In genomic region chr14:78403278-78403815, GRCh38 we compare ENCODE assay signal across 11 cellular contexts.
DNase-seq lines count a peak whose midpoint lies in the region; ATAC-seq and TF ChIP-seq lines count a peak whose summit lies in the region.
"Had no signal": no experiment of that assay in that cellular context is flagged by ENCODE, and none has a peak within 500 bp of the region (broad histone marks: within the 10 kb centered on the region; RNA-seq: fewer than 3 reads in every experiment).

No MANE protein-coding gene starts in this region.

- peaks cover 1% of the 10 kb centered on the region; the same call in 1 of the 2 replicates for H3K27me3 ChIP-seq in GM06990 (replicated peaks; ENCODE audit: control insufficient read depth, insufficient read depth, low read length)
- H3K27me3 ChIP-seq: cardiac muscle cell had no signal

- H3K36me3 ChIP-seq in GM06990 (ENCODE audit: control insufficient read depth, insufficient read depth, low read length): no peaks in the 10 kb centered on the region
- H3K36me3 ChIP-seq: cardiac muscle cell, left ventricle myocardium inferior had no signal

- no peak for TF ChIP-seq CTCF in GM06990 (IDR thresholded peaks at IDR 0.05; ENCODE audit: insufficient read depth, low read length, poor library complexity, severe bottlenecking)

- ATAC-seq in GM21528 (IDR thresholded peaks at IDR 0.05; ENCODE audit: low FRiP score, unreplicated experiment) (peak; percentile 64), HG03460 (IDR thresholded peaks at IDR 0.05; ENCODE audit: unreplicated experiment) (peak; percentile 75)

- peak overlapping the region; percentile 64 for H3K4me3 ChIP-seq in GM06990 (replicated peaks; ENCODE audit: low read depth, low read length)
- H3K4me3 ChIP-seq: cardiac muscle cell, left ventricle myocardium inferior had no signal

- DNase-seq in GM06990 (ENCODE audit: extremely low read depth, insufficient read length) (peak; percentile 40), glomerular visceral epithelial cell (ENCODE audit: extremely low spot score) (peak; percentile 54), NCI-H2107 treated with DMSO at 0.1 percent for 48 hours (lab: John Stamatoyannopoulos, UW; ENCODE audit: unreplicated experiment) (no peak), NCI-H1417 (lab: John Stamatoyannopoulos, UW) (no peak), KG1 (lab: John Stamatoyannopoulos, UW) (no peak), ecto neural progenitor cell (ENCODE audit: low spot score) (no peak)
- DNase-seq: left ventricle myocardium inferior; stimulated activated CD4-positive, alpha-beta T cell treated with anti-CD3 and anti-CD28 coated beads, Interleukin-1b, Interleukin-23, amount 100 ng/mL, for 48 hours had no signal

Comparison
In these comparisons a context has a peak if more than half of its experiments do, and no peak if none do; other contexts are left out.
1. DNase-seq: peak in GM06990 (single experiment) and glomerular visceral epithelial cell (single experiment); none in NCI-H2107 treated with DMSO at 0.1 percent for 48 hours (single experiment), NCI-H1417 (0 of 3), KG1 (single experiment) and ecto neural progenitor cell (single experiment).